Comparison of ENCODE assay signal across 22 cellular contexts in genomic region chr6:124149646-124150045, GRCh38.
"Had no signal": no experiment of that assay in that cellular context is flagged by ENCODE, and none has a peak within 500 bp of the region (broad histone marks: within the 10 kb centered on the region; RNA-seq: fewer than 3 reads in every experiment).

No MANE protein-coding gene starts in this region.

- H3K36me3 ChIP-seq: neutrophil, pancreas, prostate gland, right lobe of liver, sigmoid colon, stomach, thoracic aorta, thyroid gland, tibial nerve, upper lobe of left lung, vagina had no signal

- DNase-seq: nephron progenitor cell; nucleus accumbens; pancreas; right cardiac atrium; right lobe of liver; sigmoid colon; small intestine; stimulated activated CD4-positive, alpha-beta T cell treated with anti-CD3 and anti-CD28 coated beads, Interleukin-15, amount 100 ng/mL, for 24 hours; stimulated activated CD4-positive, alpha-beta T cell treated with anti-CD3 and anti-CD28 coated beads, Interleukin-2, amount 100 ng/mL, for 24 hours; stimulated activated CD4-positive, alpha-beta T cell treated with anti-CD3 and anti-CD28 coated beads, Interleukin-2, amount 100 ng/mL, for 48 hours; stimulated activated CD4-positive, alpha-beta T cell treated with anti-CD3 and anti-CD28 coated beads, Interleukin-4, amount 100 ng/mL, for 24 hours; stimulated activated naive B cell treated with anti-CD40 and anti-IgM and Interleukin-4, amounts not matched to agents 10 μg/mL and 1 μg/mL and 100 μg/mL, for 72 hours; stimulated activated naive CD4-positive, alpha-beta T cell treated with Interleukin-2 at 50 U/mL for 16 hours; stomach; thyroid gland; trophoblast cell; upper lobe of left lung had no signal

- H3K27ac ChIP-seq: neutrophil, pancreas, prostate gland, right lobe of liver, sigmoid colon, stomach, thoracic aorta, thyroid gland, tibial nerve, upper lobe of left lung, vagina had no signal

- H3K4me1 ChIP-seq: pancreas, prostate gland, right lobe of liver, sigmoid colon, stomach, thyroid gland, tibial nerve, upper lobe of left lung, vagina had no signal

- H3K4me3 ChIP-seq: pancreas, prostate gland, right lobe of liver, sigmoid colon, stomach, thoracic aorta, thyroid gland, tibial nerve, upper lobe of left lung, vagina had no signal

- H3K9me3 ChIP-seq: neutrophil, pancreas, prostate gland, right lobe of liver, sigmoid colon, stomach, thoracic aorta, thyroid gland, tibial nerve, upper lobe of left lung, vagina had no signal

- H3K27me3 ChIP-seq: neutrophil, right lobe of liver, sigmoid colon, stomach, thyroid gland, tibial nerve, upper lobe of left lung, vagina had no signal
